ENCODE assay signal across 8 cellular contexts in the genomic region with DNA sequence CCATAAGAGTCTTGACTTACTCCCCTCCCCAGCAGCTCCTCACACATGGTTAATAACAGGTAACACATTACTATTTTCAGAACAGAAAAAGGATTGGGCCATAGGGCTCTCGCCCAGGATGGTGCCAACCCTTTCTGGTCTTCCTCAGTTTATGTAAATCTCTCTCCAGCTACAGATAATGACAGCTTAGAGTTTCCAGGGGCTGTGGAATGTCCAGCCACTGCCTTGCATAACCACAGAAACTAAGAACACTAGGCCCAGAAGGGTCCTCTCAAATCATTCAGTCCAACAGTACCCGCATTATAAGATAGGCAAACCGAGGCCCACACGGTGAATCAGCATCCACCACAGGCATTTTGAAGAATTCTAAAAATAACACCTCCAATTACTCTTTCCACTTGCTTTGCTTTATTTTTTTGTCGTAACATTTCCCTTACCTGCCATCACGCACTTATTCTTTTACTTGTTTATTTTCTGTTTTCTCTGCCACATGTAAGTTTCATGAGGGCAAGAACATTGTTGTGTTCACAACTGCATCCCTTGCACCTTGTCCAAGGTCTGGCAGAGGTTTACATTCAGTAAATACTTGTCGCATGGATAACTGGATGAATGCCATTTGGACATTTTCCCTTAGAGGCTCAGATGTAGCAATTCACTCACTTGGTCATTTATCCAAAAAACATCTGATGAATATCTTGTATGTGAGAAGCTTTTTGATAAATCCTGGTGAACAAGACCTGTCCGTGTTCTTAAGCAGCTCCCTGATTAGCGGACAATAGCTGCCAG. TPM values are rescaled to one million over a fixed set of nuclear protein-coding genes. Genes with fewer than 3 reads are reported as not detected.
DNase-seq lines count a peak whose midpoint lies in the region; FAIRE-seq and TF ChIP-seq lines count a peak whose summit lies in the region.

No MANE protein-coding gene starts in this region.

- no peaks in the 10 kb centered on the region for H3K27me3 ChIP-seq in astrocyte (ENCODE audit: insufficient read depth, low read length)
- no peaks in the 10 kb centered on the region for H3K27me3 ChIP-seq in muscle layer of duodenum (ENCODE audit: low read depth, low read length)

- H3K4me1 ChIP-seq in astrocyte (ENCODE audit: insufficient read depth, low read length) (peaks cover 47% of the 10 kb centered on the region), muscle layer of duodenum (ENCODE audit: control insufficient read depth in 1 of 2, insufficient read depth in 2 of 2, low read length in 2 of 2) (peaks cover 15 to 19% of the 10 kb centered on the region in 2 donors)

- FAIRE-seq in astrocyte (lab: Jason Lieb, UNC): no peak

- H3K4me3 Mint-ChIP-seq in astrocyte (ENCODE audit: unreplicated experiment): peak overlapping the region; percentile 64

- H3K9ac ChIP-seq in astrocyte (ENCODE audit: low read length): peak overlapping the region; percentile 1

- H2AFZ ChIP-seq in astrocyte (ENCODE audit: low read depth, low read length): no peak overlapping the region

- H3K36me3 ChIP-seq in astrocyte (ENCODE audit: insufficient read depth, low read length): no peaks in the 10 kb centered on the region
- H3K36me3 ChIP-seq in muscle layer of duodenum (ENCODE audit: control insufficient read depth in 1 of 2, insufficient read depth in 2 of 2, low read length in 2 of 2): peaks cover 0 to 12% of the 10 kb centered on the region in 2 donors

- H3K27ac ChIP-seq in astrocyte (ENCODE audit: low read depth, low read length) (peak overlapping the region; percentile 52), muscle layer of duodenum (ENCODE audit: low read length) (peak overlapping the region; percentile 43)

- H3K4me2 ChIP-seq in astrocyte (ENCODE audit: low read length): peak overlapping the region; percentile 63

- H3K4me3 ChIP-seq in astrocyte (ENCODE audit: insufficient read depth, low read depth, low read length) (no peak overlapping the region), muscle layer of duodenum (ENCODE audit: low read depth in 1 of 2, low read length in 2 of 2) (no peak overlapping the region)

- no peaks in the 10 kb centered on the region for H3K79me2 ChIP-seq in astrocyte (ENCODE audit: insufficient read depth, low read length)

- TF ChIP-seq CTCF in astrocyte (IDR thresholded peaks at IDR 0.05; ENCODE audit: insufficient read depth, low read depth, low read length): no peak

- peak overlapping the region; percentile 75 for H3K27ac Mint-ChIP-seq in astrocyte (ENCODE audit: unreplicated experiment)

- H3K4me1 Mint-ChIP-seq in astrocyte (ENCODE audit: low read depth, unreplicated experiment): peaks cover 44% of the 10 kb centered on the region

- no peaks in the 10 kb centered on the region for H4K20me1 ChIP-seq in astrocyte (ENCODE audit: insufficient read depth, low read length)

- H3K36me3 Mint-ChIP-seq in astrocyte (ENCODE audit: low read depth, unreplicated experiment): no peaks in the 10 kb centered on the region

- no peaks in the 10 kb centered on the region for H3K9me3 Mint-ChIP-seq in astrocyte (ENCODE audit: unreplicated experiment)

- H3K9me3 ChIP-seq in astrocyte (ENCODE audit: insufficient read depth, low read depth, low read length) (no peaks in the 10 kb centered on the region), muscle layer of duodenum (ENCODE audit: control insufficient read depth in 1 of 2, low read length in 2 of 2) (no peaks in the 10 kb centered on the region)

- peak; percentile 48 for DNase-seq in ELR (ENCODE audit: low read depth)
- DNase-seq in LHCN-M2 (ENCODE audit: low read depth): peak; percentile 51
- peak; percentile 95 for DNase-seq in astrocyte (ENCODE audit: low read depth)
- no peak for DNase-seq in hypothalamus (lab: John Stamatoyannopoulos, UW)
- no peak for DNase-seq in NCI-H510A treated with DMSO at 0.1 percent for 48 hours (lab: John Stamatoyannopoulos, UW)
- DNase-seq in NCI-H510A (lab: John Stamatoyannopoulos, UW): no peak
- DNase-seq in effector CD4-positive, alpha-beta T cell: no peak

- no peaks in the 10 kb centered on the region for H3K27me3 Mint-ChIP-seq in astrocyte (ENCODE audit: low read depth, unreplicated experiment)

RNA-seq across cellular contexts. Expression of a gene that starts 6.4 kb away (rescaled TPM):
- 102 and 126 TPM in 2 replicates for total RNA-seq in LHCN-M2 (2014; rRNA removed)
- polyA plus RNA-seq in LHCN-M2 (2012): 92.1 TPM
- total RNA-seq in astrocyte: 125 and 135 TPM in 2 replicates

RNA-seq across cellular contexts. Expression of a gene that starts 8.3 kb away (rescaled TPM):
- total RNA-seq in LHCN-M2 (2014; rRNA removed) (23.6 and 30.2 TPM in 2 replicates), astrocyte (20.4 and 25.2 TPM in 2 replicates)
- 16.2 TPM for polyA plus RNA-seq in LHCN-M2 (2012)

RNA-seq across cellular contexts. Expression of a gene that starts 23.5 kb away (rescaled TPM):
- total RNA-seq in LHCN-M2 (2014; rRNA removed): not detected in 2 replicates
- 0.32 TPM for polyA plus RNA-seq in LHCN-M2 (2012)
- not detected in 2 replicates for total RNA-seq in astrocyte

RNA-seq across cellular contexts. Expression of a gene that starts 46.5 kb away (rescaled TPM):
- total RNA-seq in LHCN-M2 (2014; rRNA removed) (0.23 TPM in 1 of 2 replicates, not detected in the other), astrocyte (0.19 and 0.20 TPM in 2 replicates)
- 0.05 TPM for polyA plus RNA-seq in LHCN-M2 (2012)

RNA-seq across cellular contexts. Expression of a gene that starts 48.0 kb away (rescaled TPM):
- total RNA-seq in LHCN-M2 (2014; rRNA removed): not detected in 2 replicates
- not detected for polyA plus RNA-seq in LHCN-M2 (2012)
- not detected in 2 replicates for total RNA-seq in astrocyte

Comparison
In these comparisons a context has a peak if more than half of its experiments do, and no peak if none do; other contexts are left out.
1. DNase-seq: peak in ELR (single experiment), LHCN-M2 (single experiment) and astrocyte (single experiment); none in hypothalamus (0 of 51), NCI-H510A treated with DMSO at 0.1 percent for 48 hours (single experiment), NCI-H510A (single experiment) and effector CD4-positive, alpha-beta T cell (single experiment).